ENCODE assay signal across 19 cellular contexts in genomic region chr2:30371772-30372373, GRCh38.
A peak's percentile ranks its signal among the peaks of the same experiment; 100 is the strongest.
DNase-seq lines count a peak whose midpoint lies in the region; ATAC-seq lines count a peak whose summit lies in the region.
"Had no signal": no experiment of that assay in that cellular context is flagged by ENCODE, and none has a peak within 500 bp of the region (broad histone marks: within the 10 kb centered on the region; RNA-seq: fewer than 3 reads in every experiment).

No MANE protein-coding gene starts in this region.

- no peak overlapping the region for H3K4me3 Mint-ChIP-seq in stimulated activated naive CD8-positive, alpha-beta T cell treated with anti-CD3 and anti-CD28 coated beads, Interleukin-15, amount 100 ng/mL, for 72 hours
- peak overlapping the region; percentile 43 for H3K4me3 Mint-ChIP-seq in activated T-helper 17 cell treated with anti-CD3 and anti-CD28 coated beads, Interleukin-2, amount 50 U/mL, for 72 hours
- H3K4me3 Mint-ChIP-seq: dendritic cell treated with granulocyte-macrophage colony-stimulating factor and Interleukin-4, amounts not matched to agents 40 ng/mL and 50 ng/mL, for 4 days; GM23338 had no signal

- no peaks in the 10 kb centered on the region for H3K36me3 Mint-ChIP-seq in activated T-helper 17 cell treated with anti-CD3 and anti-CD28 coated beads, Interleukin-2, amount 50 U/mL, for 72 hours (ENCODE audit: low read depth)

- no peak overlapping the region for H4K91ac ChIP-seq in mesenchymal stem cell (ENCODE audit: low read length)

- no peak overlapping the region for H2BK15ac ChIP-seq in mesenchymal stem cell (ENCODE audit: low read depth, poor library complexity, severe bottlenecking)

- H2AK5ac ChIP-seq in mesenchymal stem cell (ENCODE audit: low read length, severe bottlenecking), result no peak overlapping the region

- peaks cover 0 to 5% of the 10 kb centered on the region in 2 donors for H3K9me3 Mint-ChIP-seq in stimulated activated naive CD8-positive, alpha-beta T cell treated with anti-CD3 and anti-CD28 coated beads, Interleukin-15, amount 100 ng/mL, for 72 hours
- H3K9me3 Mint-ChIP-seq in activated T-helper 17 cell treated with anti-CD3 and anti-CD28 coated beads, Interleukin-2, amount 50 U/mL, for 72 hours, result no peaks in the 10 kb centered on the region
- H3K9me3 Mint-ChIP-seq: dendritic cell treated with granulocyte-macrophage colony-stimulating factor and Interleukin-4, amounts not matched to agents 40 ng/mL and 50 ng/mL, for 4 days; GM23338 had no signal

- H3K27ac ChIP-seq in mesenchymal stem cell (ENCODE audit: low read length, poor library complexity, severe bottlenecking), result no peak overlapping the region
- H3K27ac ChIP-seq in aorta (ENCODE audit: low read depth in 1 of 2, low read length in 2 of 2), result peak overlapping the region in 1 of 2 donors; percentile 88
- H3K27ac ChIP-seq: body of pancreas, tibial nerve had no signal

- H4K8ac ChIP-seq in mesenchymal stem cell (ENCODE audit: low read length), result no peak overlapping the region

- no peak overlapping the region for H2BK5ac ChIP-seq in mesenchymal stem cell (ENCODE audit: low read depth, low read length, poor library complexity, severe bottlenecking)

- no peak overlapping the region for H3K18ac ChIP-seq in mesenchymal stem cell (ENCODE audit: low read depth in 1 of 2, low read length in 2 of 2)

- no peak overlapping the region for H2BK120ac ChIP-seq in mesenchymal stem cell (ENCODE audit: low read depth, low read length)

- H3K36me3 ChIP-seq in mesenchymal stem cell (ENCODE audit: control insufficient read depth in 1 of 2, insufficient read depth in 2 of 2, low read depth in 1 of 2, low read length in 2 of 2), result no peaks in the 10 kb centered on the region
- no peaks in the 10 kb centered on the region for H3K36me3 ChIP-seq in aorta (ENCODE audit: control insufficient read depth in 1 of 2, insufficient read depth in 2 of 2, low read length in 1 of 2)
- H3K36me3 ChIP-seq: SJSA1, tibial nerve had no signal

- no peak overlapping the region for H3K23ac ChIP-seq in mesenchymal stem cell (ENCODE audit: low read length in 2 of 2)

- no peak overlapping the region for H3K14ac ChIP-seq in mesenchymal stem cell (ENCODE audit: low read length in 2 of 2)

- H3K4ac ChIP-seq in mesenchymal stem cell (ENCODE audit: low read depth in 1 of 2, low read length in 2 of 2), result no peak overlapping the region

- H3K9me3 ChIP-seq in mesenchymal stem cell (ENCODE audit: control insufficient read depth, low read length) (no peaks in the 10 kb centered on the region), aorta (ENCODE audit: control insufficient read depth, low read length) (no peaks in the 10 kb centered on the region)
- H3K9me3 ChIP-seq: body of pancreas, SJSA1, tibial nerve had no signal

- intact Hi-C loops in aorta (cut with DNase I), result loop anchor here (5.0 kb wide), 2 partner anchors 35 to 135 kb away; no protein-coding TSS in a partner anchor

- H3K4me1 ChIP-seq in mesenchymal stem cell (ENCODE audit: control insufficient read depth, insufficient read depth, low read depth, low read length) (peaks cover 3% of the 10 kb centered on the region), aorta (ENCODE audit: control insufficient read depth in 1 of 2, insufficient read depth in 2 of 2, low read length in 2 of 2) (no peaks in the 10 kb centered on the region)

- H2AFZ ChIP-seq in mesenchymal stem cell (ENCODE audit: low read depth, low read length), result no peak overlapping the region
- H2AFZ ChIP-seq: GM23338 had no signal

- WGBS in mesenchymal stem cell, result 92% methylated on average over 5 of the region's 6 CpGs
- WGBS in aorta, 2 donors, result 11 to 26% methylated on average over 6 of the region's 6 CpGs

- no peaks in the 10 kb centered on the region for H3K79me1 ChIP-seq in mesenchymal stem cell (replicated peaks; ENCODE audit: low read length, poor library complexity, severe bottlenecking)

- H3K4me3 ChIP-seq in mesenchymal stem cell (ENCODE audit: insufficient read depth in 1 of 2, low read depth in 1 of 2, low read length in 2 of 2), result no peak overlapping the region
- H3K4me3 ChIP-seq in aorta (ENCODE audit: low read length in 2 of 2), result no peak overlapping the region
- H3K4me3 ChIP-seq: body of pancreas, GM23338, SJSA1, tibial nerve had no signal

- ATAC-seq in stimulated activated naive CD8-positive, alpha-beta T cell treated with anti-CD3 and anti-CD28 coated beads, Interleukin-15, Interleukin-2, amounts not matched to agents 100 U/mL and 50 U/mL, for 24 hours, result peak; percentile 56
- ATAC-seq in stimulated activated naive CD8-positive, alpha-beta T cell treated with anti-CD3 and anti-CD28 coated beads, Interleukin-15, amount 100 ng/mL, for 72 hours, result no peak
- ATAC-seq in activated T-helper 17 cell treated with anti-CD3 and anti-CD28 coated beads, Interleukin-2, amount 50 U/mL, for 72 hours (replicated peaks), result peak; percentile 79
- peak; percentile 62 for ATAC-seq in aorta (ENCODE audit: low FRiP score)
- ATAC-seq: body of pancreas, GM23338 had no signal

- DNase-seq in stimulated activated naive CD8-positive, alpha-beta T cell treated with anti-CD3 and anti-CD28 coated beads, Interleukin-15, Interleukin-2, amounts not matched to agents 100 U/mL and 50 U/mL, for 24 hours, result no peak
- no peak for DNase-seq in stimulated activated naive CD8-positive, alpha-beta T cell treated with anti-CD3 and anti-CD28 coated beads, Interleukin-15, amount 100 ng/mL, for 72 hours
- DNase-seq in mesenchymal stem cell (no peak), aorta (no peak), nucleus accumbens (lab: John Stamatoyannopoulos, UW) (no peak), NCI-H345 treated with DMSO at 0.1 percent for 48 hours (lab: John Stamatoyannopoulos, UW; ENCODE audit: unreplicated experiment) (no peak), NAMALWA (ENCODE audit: low spot score) (no peak)
- DNase-seq: body of pancreas, C1 segment of cervical spinal cord, DMS79, hypothalamus, NCI-H1930, NCI-H510A treated with DMSO at 0.1 percent for 48 hours, T1000 had no signal

- H3K27ac Mint-ChIP-seq in stimulated activated naive CD8-positive, alpha-beta T cell treated with anti-CD3 and anti-CD28 coated beads, Interleukin-15, amount 100 ng/mL, for 72 hours, result no peak overlapping the region
- H3K27ac Mint-ChIP-seq in activated T-helper 17 cell treated with anti-CD3 and anti-CD28 coated beads, Interleukin-2, amount 50 U/mL, for 72 hours, result peak overlapping the region; percentile 69
- H3K27ac Mint-ChIP-seq: dendritic cell treated with granulocyte-macrophage colony-stimulating factor and Interleukin-4, amounts not matched to agents 40 ng/mL and 50 ng/mL, for 4 days; GM23338 had no signal

- H3K9ac ChIP-seq in mesenchymal stem cell (ENCODE audit: low read length), result no peak overlapping the region

- no peak overlapping the region for H3K4me2 ChIP-seq in mesenchymal stem cell (ENCODE audit: low read length, poor library complexity, severe bottlenecking)
- H3K4me2 ChIP-seq: GM23338 had no signal

- H2BK12ac ChIP-seq in mesenchymal stem cell (ENCODE audit: low read length in 2 of 2), result peak overlapping the region; percentile 29 to 33

- H3K27me3 ChIP-seq in mesenchymal stem cell (ENCODE audit: control insufficient read depth in 1 of 2, insufficient read depth in 1 of 2, low read length in 2 of 2) (no peaks in the 10 kb centered on the region), aorta (ENCODE audit: control insufficient read depth in 1 of 2, insufficient read depth in 2 of 2, low read length in 1 of 2) (no peaks in the 10 kb centered on the region)
- H3K27me3 ChIP-seq: body of pancreas, SJSA1, tibial nerve had no signal

- no peaks in the 10 kb centered on the region for H3K27me3 Mint-ChIP-seq in stimulated activated naive CD8-positive, alpha-beta T cell treated with anti-CD3 and anti-CD28 coated beads, Interleukin-15, amount 100 ng/mL, for 72 hours
- H3K27me3 Mint-ChIP-seq in activated T-helper 17 cell treated with anti-CD3 and anti-CD28 coated beads, Interleukin-2, amount 50 U/mL, for 72 hours, result no peaks in the 10 kb centered on the region

- peaks cover 31% of the 10 kb centered on the region for H3K4me1 Mint-ChIP-seq in stimulated activated naive CD8-positive, alpha-beta T cell treated with anti-CD3 and anti-CD28 coated beads, Interleukin-15, amount 100 ng/mL, for 72 hours
- H3K4me1 Mint-ChIP-seq in activated T-helper 17 cell treated with anti-CD3 and anti-CD28 coated beads, Interleukin-2, amount 50 U/mL, for 72 hours, result peaks cover 27% of the 10 kb centered on the region
- H3K4me1 Mint-ChIP-seq: GM23338 had no signal
